1 cellular context compared by ENCODE assay signal in genomic region chr4:121698119-121698732, GRCh38.
TF ChIP-seq lines count a peak whose summit lies in the region.

No MANE protein-coding gene starts in this region.

TF ChIP-seq in GM23338, 12 proteins besides CTCF, POLR2A, EP300 and RAD21 (continued from another document):
- TF ChIP-seq STAT1 (IDR thresholded peaks at IDR 0.05; ENCODE audit: unreplicated experiment) (no peak), EZH2 (IDR thresholded peaks at IDR 0.05; ENCODE audit: low read depth, unreplicated experiment) (no peak), POLR2AphosphoS5 (IDR thresholded peaks at IDR 0.05; ENCODE audit: low read depth) (no peak), NANOG (IDR thresholded peaks at IDR 0.05; ENCODE audit: borderline replicate concordance) (no peak), JUNB (IDR thresholded peaks at IDR 0.05; ENCODE audit: unreplicated experiment) (no peak), CREB1 (CRISPR knock-in tag; IDR thresholded peaks at IDR 0.05; ENCODE audit: low read depth) (no peak), ZNF331 (CRISPR knock-in tag; IDR thresholded peaks at IDR 0.05; ENCODE audit: low read depth) (no peak), ZNF114 (CRISPR knock-in tag; IDR thresholded peaks at IDR 0.05) (no peak)
- TF ChIP-seq, protein P1, sequence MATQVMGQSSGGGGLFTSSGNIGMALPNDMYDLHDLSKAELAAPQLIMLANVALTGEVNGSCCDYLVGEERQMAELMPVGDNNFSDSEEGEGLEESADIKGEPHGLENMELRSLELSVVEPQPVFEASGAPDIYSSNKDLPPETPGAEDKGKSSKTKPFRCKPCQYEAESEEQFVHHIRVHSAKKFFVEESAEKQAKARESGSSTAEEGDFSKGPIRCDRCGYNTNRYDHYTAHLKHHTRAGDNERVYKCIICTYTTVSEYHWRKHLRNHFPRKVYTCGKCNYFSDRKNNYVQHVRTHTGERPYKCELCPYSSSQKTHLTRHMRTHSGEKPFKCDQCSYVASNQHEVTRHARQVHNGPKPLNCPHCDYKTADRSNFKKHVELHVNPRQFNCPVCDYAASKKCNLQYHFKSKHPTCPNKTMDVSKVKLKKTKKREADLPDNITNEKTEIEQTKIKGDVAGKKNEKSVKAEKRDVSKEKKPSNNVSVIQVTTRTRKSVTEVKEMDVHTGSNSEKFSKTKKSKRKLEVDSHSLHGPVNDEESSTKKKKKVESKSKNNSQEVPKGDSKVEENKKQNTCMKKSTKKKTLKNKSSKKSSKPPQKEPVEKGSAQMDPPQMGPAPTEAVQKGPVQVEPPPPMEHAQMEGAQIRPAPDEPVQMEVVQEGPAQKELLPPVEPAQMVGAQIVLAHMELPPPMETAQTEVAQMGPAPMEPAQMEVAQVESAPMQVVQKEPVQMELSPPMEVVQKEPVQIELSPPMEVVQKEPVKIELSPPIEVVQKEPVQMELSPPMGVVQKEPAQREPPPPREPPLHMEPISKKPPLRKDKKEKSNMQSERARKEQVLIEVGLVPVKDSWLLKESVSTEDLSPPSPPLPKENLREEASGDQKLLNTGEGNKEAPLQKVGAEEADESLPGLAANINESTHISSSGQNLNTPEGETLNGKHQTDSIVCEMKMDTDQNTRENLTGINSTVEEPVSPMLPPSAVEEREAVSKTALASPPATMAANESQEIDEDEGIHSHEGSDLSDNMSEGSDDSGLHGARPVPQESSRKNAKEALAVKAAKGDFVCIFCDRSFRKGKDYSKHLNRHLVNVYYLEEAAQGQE (IDR thresholded peaks at IDR 0.05; ENCODE audit: unreplicated experiment), result no peak
- TF ChIP-seq, protein P2, sequence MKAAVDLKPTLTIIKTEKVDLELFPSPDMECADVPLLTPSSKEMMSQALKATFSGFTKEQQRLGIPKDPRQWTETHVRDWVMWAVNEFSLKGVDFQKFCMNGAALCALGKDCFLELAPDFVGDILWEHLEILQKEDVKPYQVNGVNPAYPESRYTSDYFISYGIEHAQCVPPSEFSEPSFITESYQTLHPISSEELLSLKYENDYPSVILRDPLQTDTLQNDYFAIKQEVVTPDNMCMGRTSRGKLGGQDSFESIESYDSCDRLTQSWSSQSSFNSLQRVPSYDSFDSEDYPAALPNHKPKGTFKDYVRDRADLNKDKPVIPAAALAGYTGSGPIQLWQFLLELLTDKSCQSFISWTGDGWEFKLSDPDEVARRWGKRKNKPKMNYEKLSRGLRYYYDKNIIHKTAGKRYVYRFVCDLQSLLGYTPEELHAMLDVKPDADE (IDR thresholded peaks at IDR 0.05), result no peak
